Comparison of ENCODE assay signal across 8 cellular contexts in the genomic region with DNA sequence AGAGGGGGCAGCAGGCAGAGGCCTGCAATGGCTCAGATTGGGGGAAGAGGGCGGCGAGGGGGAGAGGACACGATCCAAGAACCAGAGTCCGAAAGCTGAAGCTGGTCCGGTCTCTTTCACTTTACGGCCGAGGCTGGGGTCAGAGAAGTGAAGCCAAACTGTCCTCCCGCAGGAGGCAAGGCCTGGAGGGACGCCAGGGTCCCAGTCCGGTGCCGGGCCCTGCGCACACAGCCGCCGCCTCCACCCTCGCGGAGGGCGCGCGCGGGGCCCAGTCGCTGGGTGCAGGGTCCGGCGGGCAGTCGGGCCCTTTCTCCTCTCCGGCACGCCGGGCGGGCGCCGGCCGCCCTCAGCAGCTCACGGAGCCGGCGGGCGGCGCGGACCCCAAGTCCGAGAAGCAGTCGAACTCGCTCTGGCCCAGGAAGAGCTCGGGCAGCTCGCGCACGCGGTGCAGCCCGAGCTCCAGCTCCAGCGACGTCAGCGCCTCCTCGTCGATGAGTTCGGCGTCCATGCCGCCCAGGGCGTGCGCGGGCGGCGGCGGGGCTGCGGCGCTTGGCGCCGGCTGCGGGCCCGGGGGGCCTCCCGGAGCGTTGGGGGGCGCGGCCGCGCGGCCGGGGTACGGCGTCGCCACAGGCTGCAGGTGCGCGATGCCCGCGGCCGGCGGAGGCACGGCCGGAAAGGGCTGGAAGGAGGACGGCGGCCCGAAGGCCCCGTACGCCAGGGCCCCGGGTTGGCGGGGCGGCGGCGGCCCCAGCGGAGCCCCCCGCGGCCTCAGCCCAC. TPM values are rescaled to one million over a fixed set of nuclear protein-coding genes. Genes with fewer than 3 reads are reported as not detected.
DNase-seq lines count a peak whose midpoint lies in the region; ATAC-seq and TF ChIP-seq lines count a peak whose summit lies in the region.

No MANE protein-coding gene starts in this region.

- H3K9me3 Mint-ChIP-seq in CD4-positive, alpha-beta T cell, result no peaks in the 10 kb centered on the region

- H3K27me3 ChIP-seq in CD4-positive, alpha-beta T cell (ENCODE audit: control insufficient read depth, insufficient read depth, low read length), result no peaks in the 10 kb centered on the region
- H3K27me3 ChIP-seq in endocrine pancreas (ENCODE audit: control insufficient read depth, insufficient read depth, low read length), result no peaks in the 10 kb centered on the region
- H3K27me3 ChIP-seq in thyroid gland, result no peaks in the 10 kb centered on the region

- no peaks in the 10 kb centered on the region for H3K36me3 Mint-ChIP-seq in CD4-positive, alpha-beta T cell (ENCODE audit: low read depth)

- intact Hi-C loops in CD4-positive, alpha-beta T cell (cut with DNase I, micrococcal nuclease), result loop anchor here in 1 of 2 experiments (1.0 to 5.0 kb wide), 6 partner anchors 43 to 1906 kb away; a partner anchor contains a TSS
- intact Hi-C loops in thyroid gland (cut with DNase I), result no loop called here

- H3K27ac Mint-ChIP-seq in CD4-positive, alpha-beta T cell, result peak overlapping the region; percentile 89

- H3K4me3 ChIP-seq in endocrine pancreas (ENCODE audit: control insufficient read depth, insufficient read depth, low read length) (no peak overlapping the region), thyroid gland (replicated peaks in 1 of 3) (peak overlapping the region in 2 of 3 donors; percentile 47 to 61)

- TF ChIP-seq CTCF in CD4-positive, alpha-beta T cell (IDR thresholded peaks at IDR 0.05), result no peak
- no peak for TF ChIP-seq CTCF in thyroid gland (IDR thresholded peaks at IDR 0.05)

- peak overlapping the region; percentile 47 for H3K9ac ChIP-seq in endocrine pancreas (ENCODE audit: control insufficient read depth, insufficient read depth, low read length)

- H3K4me1 ChIP-seq in endocrine pancreas (ENCODE audit: control insufficient read depth, insufficient read depth, low read length) (no peaks in the 10 kb centered on the region), thyroid gland (peaks cover 12 to 13% of the 10 kb centered on the region in 2 donors)

- CTCF ChIA-PET in CD4-positive, alpha-beta T cell (lab: Charles Lee), result interaction anchor here (1.0 to 2.0 kb wide), 5 partner anchors 9 to 91 kb away, joined by 3 to 7 read pairs (median 4); no protein-coding TSS in a partner anchor

- 11 to 40% methylated on average over 2 to 37 of the region's 98 CpGs for WGBS in thyroid gland, 2 donors

- peaks cover 24% of the 10 kb centered on the region for H3K4me1 Mint-ChIP-seq in CD4-positive, alpha-beta T cell (ENCODE audit: low read depth)

- POLR2A ChIA-PET in CD4-positive, alpha-beta T cell (lab: Charles Lee), result interaction anchor here (0.7 to 4.0 kb wide), 19 partner anchors 8 to 1123 kb away, joined by 3 to 96 read pairs (median 9); a partner anchor contains a TSS

- no peak overlapping the region for H3K27ac ChIP-seq in CD4-positive, alpha-beta T cell (ENCODE audit: low read depth, low read length)
- peak overlapping the region in 2 of 3 donors; percentile 46 to 53 for H3K27ac ChIP-seq in thyroid gland

- ATAC-seq in CD4-positive, alpha-beta T cell (ENCODE audit: poor library complexity), result peak; percentile 15
- ATAC-seq in HG02759 (IDR thresholded peaks at IDR 0.05; ENCODE audit: unreplicated experiment), result peak; percentile 13
- ATAC-seq in GM18519 (IDR thresholded peaks at IDR 0.05; ENCODE audit: low FRiP score, unreplicated experiment), result no peak

- no peak for TF ChIP-seq POLR2A in thyroid gland (IDR thresholded peaks at IDR 0.05)

- no peaks in the 10 kb centered on the region for H3K27me3 Mint-ChIP-seq in CD4-positive, alpha-beta T cell

- peak overlapping the region; percentile 94 for H3K4me3 Mint-ChIP-seq in CD4-positive, alpha-beta T cell

- DNase-seq in CD4-positive, alpha-beta T cell, result peak in 6 of 10 experiments; percentile 15 to 35 (median 26)
- peak; percentile 19 for DNase-seq in activated CD4-positive, alpha-beta T cell treated with anti-CD3 and anti-CD28 coated beads for 1 hour
- DNase-seq in mucosa of gallbladder (ENCODE audit: low spot score), result peak; percentile 37
- peak; percentile 41 to 57 for DNase-seq in thyroid gland
- no peak for DNase-seq in NCI-H1436 treated with DMSO at 0.1 percent for 48 hours (lab: John Stamatoyannopoulos, UW)

- H3K9me3 ChIP-seq in CD4-positive, alpha-beta T cell (ENCODE audit: control insufficient read depth, low read length), result no peaks in the 10 kb centered on the region
- H3K9me3 ChIP-seq in endocrine pancreas (ENCODE audit: control insufficient read depth, low read length) (no peaks in the 10 kb centered on the region), thyroid gland (no peaks in the 10 kb centered on the region)

- H3K36me3 ChIP-seq in endocrine pancreas (ENCODE audit: control insufficient read depth, insufficient read depth, low read length) (no peaks in the 10 kb centered on the region), thyroid gland (no peaks in the 10 kb centered on the region)

RNA-seq across cellular contexts. Expression of a gene that starts 0.7 kb away (rescaled TPM):
- 10 to 100 TPM; 51.6 to 52.0 TPM for total RNA-seq in CD4-positive, alpha-beta T cell
- total RNA-seq in mucosa of gallbladder, result 86.1 TPM
- 10 to 100 TPM in 3 of 4 donors, 1 to 10 TPM in 1; 8.8 to 28.1 (median 20.3) TPM for total RNA-seq in thyroid gland
